ENCODE assay signal across 17 cellular contexts in genomic region chr20:9103955-9104354, GRCh38. TPM values are rescaled to one million over a fixed set of nuclear protein-coding genes. Genes with fewer than 3 reads are reported as not detected.
A peak's percentile ranks its signal among the peaks of the same experiment; 100 is the strongest.
DNase-seq lines count a peak whose midpoint lies in the region; ATAC-seq and TF ChIP-seq lines count a peak whose summit lies in the region.
"Had no signal": no experiment of that assay in that cellular context is flagged by ENCODE, and none has a peak within 500 bp of the region (broad histone marks: within the 10 kb centered on the region; RNA-seq: fewer than 3 reads in every experiment).

No MANE protein-coding gene starts in this region.

- intact Hi-C loops in adrenal gland (cut with DNase I), result no loop called here

- ATAC-seq in HG03280 (IDR thresholded peaks at IDR 0.05; ENCODE audit: unreplicated experiment), result no peak
- ATAC-seq: gastrocnemius medialis had no signal

- WGBS in adrenal gland, 4 donors, result 86 to 95% (median 90%) methylated on average over 2 of the region's 2 CpGs

- TF ChIP-seq POLR2A in adrenal gland (IDR thresholded peaks at IDR 0.05), result no peak

- DNase-seq in H4 (ENCODE audit: low spot score) (peak; percentile 10), MG63 (peak; percentile 58), T1000 (lab: John Stamatoyannopoulos, UW) (peak; percentile 22), kidney tubule cell (ENCODE audit: low spot score) (peak; percentile 89), adrenal gland (no peak), NCI-H82 (lab: John Stamatoyannopoulos, UW) (no peak)
- no peak for DNase-seq in activated CD8-positive, alpha-beta memory T cell treated with anti-CD3 and anti-CD28 coated beads, Interleukin-2, amount 50 U/mL, for 4 hours
- DNase-seq: activated naive CD8-positive, alpha-beta T cell treated with anti-CD3 and anti-CD28 coated beads for 36 hours; Calu3; gastrocnemius medialis; NCI-H2029 treated with DMSO at 0.1 percent for 48 hours; stimulated activated CD4-positive, alpha-beta T cell treated with anti-CD3 and anti-CD28 coated beads, Interleukin-4, amount 100 ng/mL, for 4 hours had no signal

- H3K27ac ChIP-seq in adrenal gland, result no peak overlapping the region
- H3K27ac ChIP-seq: gastrocnemius medialis, SK-N-MC had no signal

- H3K9me3 ChIP-seq in MG63 (peaks cover 3% of the 10 kb centered on the region; the same call in 1 of the 2 replicates), adrenal gland (replicated peaks in 1 of 3) (no peaks in the 10 kb centered on the region)
- H3K9me3 ChIP-seq: gastrocnemius medialis, HAP-1 had no signal

- no peak overlapping the region for H3K4me3 ChIP-seq in MG63
- H3K4me3 ChIP-seq in adrenal gland, result no peak overlapping the region
- H3K4me3 ChIP-seq: gastrocnemius medialis, HAP-1, SK-N-MC, smooth muscle cell had no signal

- no peaks in the 10 kb centered on the region for H3K4me1 ChIP-seq in adrenal gland (replicated peaks in 1 of 2)
- H3K4me1 ChIP-seq: HAP-1 had no signal

- H3K36me3 ChIP-seq in MG63, result no peaks in the 10 kb centered on the region
- no peaks in the 10 kb centered on the region for H3K36me3 ChIP-seq in adrenal gland (replicated peaks in 1 of 2)
- H3K36me3 ChIP-seq: gastrocnemius medialis, HAP-1 had no signal

- TF ChIP-seq CTCF in adrenal gland (IDR thresholded peaks at IDR 0.05), result no peak

- no peaks in the 10 kb centered on the region for H3K27me3 ChIP-seq in MG63
- H3K27me3 ChIP-seq in adrenal gland, result no peaks in the 10 kb centered on the region
- H3K27me3 ChIP-seq: gastrocnemius medialis had no signal

RNA-seq across cellular contexts. Expression of gene PLCB4, which starts 35.1 kb away (rescaled TPM):
- 5.7 and 5.9 TPM in 2 replicates for total RNA-seq in H4 (2014; rRNA removed; shearing (Covaris generic))
- total RNA-seq in MG63 (2014; rRNA removed; shearing (Covaris generic); ENCODE audit: low replicate concordance), result 0.07 and 0.12 TPM in 2 replicates
- total RNA-seq in adrenal gland, result 1 to 10 TPM in 5 of 8 donors, under 1 TPM in 3; 0.26 to 8.1 (median 2.4) TPM
- 1 to 10 TPM; 1.7 to 8.5 (median 6.0) TPM for polyA plus RNA-seq in adrenal gland
- total RNA-seq: activated naive CD8-positive, alpha-beta T cell treated with anti-CD3 and anti-CD28 coated beads for 36 hours had no signal
- polyA plus RNA-seq: IgD-negative memory B cell had no signal

Comparison
In these comparisons a context has a peak if more than half of its experiments do, and no peak if none do; other contexts are left out.
1. DNase-seq: peak in H4 (single experiment), MG63 (single experiment), T1000 (single experiment) and kidney tubule cell (single experiment); none in activated CD8-positive, alpha-beta memory T cell treated with anti-CD3 and anti-CD28 coated beads, Interleukin-2, amount 50 U/mL, for 4 hours (single experiment), adrenal gland (0 of 7) and NCI-H82 (single experiment).